In genomic region chr6:116359835-116360234, GRCh38 we compare ENCODE assay signal across 29 cellular contexts.
"Had no signal": no experiment of that assay in that cellular context is flagged by ENCODE, and none has a peak within 500 bp of the region (broad histone marks: within the 10 kb centered on the region; RNA-seq: fewer than 3 reads in every experiment).

No MANE protein-coding gene starts in this region.

- H3K36me3 Mint-ChIP-seq: stimulated activated effector memory CD8-positive, alpha-beta T cell treated with anti-CD3 and anti-CD28 coated beads, Interleukin-12 subunit alpha, Interleukin-12 subunit beta, amount 100 ng/mL, for 72 hours; stimulated activated memory B cell treated with anti-CD40 and anti-IgM and Interleukin-4, amounts not matched to agents 10 μg/mL and 1 μg/mL and 100 μg/mL, for 72 hours; stimulated activated naive B cell treated with anti-CD40 and anti-IgM and Interleukin-4, amounts not matched to agents 10 μg/mL and 1 μg/mL and 100 μg/mL, for 72 hours; type B pancreatic cell had no signal

- H3K4me3 ChIP-seq: stomach, suprapubic skin, testis, thoracic aorta, thyroid gland, tibial artery, tibial nerve, transverse colon, upper lobe of left lung, upper lobe of right lung, uterus, vagina had no signal

- H3K4me1 Mint-ChIP-seq: stimulated activated effector memory CD8-positive, alpha-beta T cell treated with anti-CD3 and anti-CD28 coated beads, Interleukin-12 subunit alpha, Interleukin-12 subunit beta, amount 100 ng/mL, for 72 hours; stimulated activated naive CD8-positive, alpha-beta T cell treated with anti-CD3 and anti-CD28 coated beads, Interleukin-15, amount 100 ng/mL, for 72 hours had no signal

- H3K9me3 ChIP-seq: stomach, suprapubic skin, testis, thoracic aorta, thyroid gland, tibial artery, tibial nerve, transverse colon, upper lobe of left lung, upper lobe of right lung, uterus, vagina had no signal

- H3K36me3 ChIP-seq: stomach, suprapubic skin, thoracic aorta, thyroid gland, tibial artery, tibial nerve, transverse colon, upper lobe of left lung, upper lobe of right lung, uterus, vagina had no signal

- H3K4me1 ChIP-seq: stomach, suprapubic skin, testis, thyroid gland, uterus, vagina had no signal

- DNase-seq: stimulated activated CD4-positive, alpha-beta T cell treated with anti-CD3 and anti-CD28 coated beads, Interleukin-2, amount 100 ng/mL, for 48 hours; stimulated activated CD4-positive, alpha-beta T cell treated with anti-CD3 and anti-CD28 coated beads, Interleukin-4, amount 100 ng/mL, for 1 hour; stimulated activated CD4-positive, alpha-beta T cell treated with anti-CD3 and anti-CD28 coated beads, Interleukin-4, amount 100 ng/mL, for 24 hours; stimulated activated CD4-positive, alpha-beta T cell treated with anti-CD3 and anti-CD28 coated beads, Interleukin-4, amount 100 ng/mL, for 4 hours; stimulated activated CD8-positive, alpha-beta memory T cell treated with anti-CD3 and anti-CD28 coated beads, Interleukin-4, amount 100 ng/mL, for 48 hours; stimulated activated naive B cell treated with anti-CD40 and anti-IgM and Interleukin-4, amounts not matched to agents 10 μg/mL and 1 μg/mL and 100 μg/mL, for 72 hours; stimulated activated naive CD4-positive, alpha-beta T cell; stimulated activated naive CD4-positive, alpha-beta T cell treated with Interleukin-2 at 50 U/mL for 16 hours; stimulated activated naive CD8-positive, alpha-beta T cell treated with anti-CD3 and anti-CD28 coated beads, Interleukin-15, amount 100 ng/mL, for 72 hours; stimulated activated naive CD8-positive, alpha-beta T cell treated with anti-CD3 and anti-CD28 coated beads, Interleukin-15, Interleukin-2, amounts not matched to agents 100 U/mL and 50 U/mL, for 24 hours; stomach; substantia nigra; testis; thyroid gland; tibial artery; transverse colon; trophoblast cell; upper lobe of left lung; upper lobe of right lung; uterus had no signal

- H3K27ac ChIP-seq: stomach, suprapubic skin, testis, thoracic aorta, thyroid gland, tibial artery, tibial nerve, transverse colon, upper lobe of left lung, upper lobe of right lung, uterus, vagina had no signal

- H3K27me3 ChIP-seq: stomach, suprapubic skin, testis, thyroid gland, tibial artery, tibial nerve, transverse colon, upper lobe of left lung, upper lobe of right lung, uterus, vagina had no signal

- H3K27me3 Mint-ChIP-seq: stimulated activated memory B cell treated with anti-CD40 and anti-IgM and Interleukin-4, amounts not matched to agents 10 μg/mL and 1 μg/mL and 100 μg/mL, for 72 hours; stimulated activated naive B cell treated with anti-CD40 and anti-IgM and Interleukin-4, amounts not matched to agents 10 μg/mL and 1 μg/mL and 100 μg/mL, for 72 hours; stimulated activated naive CD8-positive, alpha-beta T cell treated with anti-CD3 and anti-CD28 coated beads, Interleukin-15, amount 100 ng/mL, for 72 hours; stimulated activated naive CD8-positive, alpha-beta T cell treated with anti-CD3 and anti-CD28 coated beads, Interleukin-15, Interleukin-2, amounts not matched to agents 100 ng/mL and 50 ng/mL, for 24 hours; type B pancreatic cell had no signal

- H3K9me3 Mint-ChIP-seq: stimulated activated effector memory CD8-positive, alpha-beta T cell treated with anti-CD3 and anti-CD28 coated beads, Interleukin-12 subunit alpha, Interleukin-12 subunit beta, amount 100 ng/mL, for 72 hours; stimulated activated memory B cell treated with anti-CD40 and anti-IgM and Interleukin-4, amounts not matched to agents 10 μg/mL and 1 μg/mL and 100 μg/mL, for 72 hours; stimulated activated naive CD8-positive, alpha-beta T cell treated with anti-CD3 and anti-CD28 coated beads, Interleukin-15, amount 100 ng/mL, for 72 hours; stimulated activated naive CD8-positive, alpha-beta T cell treated with anti-CD3 and anti-CD28 coated beads, Interleukin-15, Interleukin-2, amounts not matched to agents 100 ng/mL and 50 ng/mL, for 24 hours; type B pancreatic cell had no signal

- FAIRE-seq: urothelium cell line had no signal

- H3K4me3 Mint-ChIP-seq: stimulated activated effector memory CD8-positive, alpha-beta T cell treated with anti-CD3 and anti-CD28 coated beads, Interleukin-12 subunit alpha, Interleukin-12 subunit beta, amount 100 ng/mL, for 72 hours; stimulated activated memory B cell treated with anti-CD40 and anti-IgM and Interleukin-4, amounts not matched to agents 10 μg/mL and 1 μg/mL and 100 μg/mL, for 72 hours; stimulated activated naive B cell treated with anti-CD40 and anti-IgM and Interleukin-4, amounts not matched to agents 10 μg/mL and 1 μg/mL and 100 μg/mL, for 72 hours; stimulated activated naive CD8-positive, alpha-beta T cell treated with anti-CD3 and anti-CD28 coated beads, Interleukin-15, amount 100 ng/mL, for 72 hours; stimulated activated naive CD8-positive, alpha-beta T cell treated with anti-CD3 and anti-CD28 coated beads, Interleukin-15, Interleukin-2, amounts not matched to agents 100 ng/mL and 50 ng/mL, for 24 hours; type B pancreatic cell had no signal

- H3K27ac Mint-ChIP-seq: stimulated activated effector memory CD8-positive, alpha-beta T cell treated with anti-CD3 and anti-CD28 coated beads, Interleukin-12 subunit alpha, Interleukin-12 subunit beta, amount 100 ng/mL, for 72 hours; stimulated activated memory B cell treated with anti-CD40 and anti-IgM and Interleukin-4, amounts not matched to agents 10 μg/mL and 1 μg/mL and 100 μg/mL, for 72 hours; stimulated activated naive B cell treated with anti-CD40 and anti-IgM and Interleukin-4, amounts not matched to agents 10 μg/mL and 1 μg/mL and 100 μg/mL, for 72 hours; stimulated activated naive CD8-positive, alpha-beta T cell treated with anti-CD3 and anti-CD28 coated beads, Interleukin-15, amount 100 ng/mL, for 72 hours; stimulated activated naive CD8-positive, alpha-beta T cell treated with anti-CD3 and anti-CD28 coated beads, Interleukin-15, Interleukin-2, amounts not matched to agents 100 ng/mL and 50 ng/mL, for 24 hours; type B pancreatic cell had no signal

- ATAC-seq: stimulated activated effector memory CD8-positive, alpha-beta T cell treated with anti-CD3 and anti-CD28 coated beads, Interleukin-12 subunit alpha, Interleukin-12 subunit beta, amount 100 ng/mL, for 72 hours; stimulated activated memory B cell treated with anti-CD40 and anti-IgM and Interleukin-4, amounts not matched to agents 10 μg/mL and 1 μg/mL and 100 μg/mL, for 72 hours; stimulated activated naive B cell treated with anti-CD40 and anti-IgM and Interleukin-4, amounts not matched to agents 10 μg/mL and 1 μg/mL and 100 μg/mL, for 72 hours; stimulated activated naive CD8-positive, alpha-beta T cell treated with anti-CD3 and anti-CD28 coated beads, Interleukin-15, amount 100 ng/mL, for 72 hours; stimulated activated naive CD8-positive, alpha-beta T cell treated with anti-CD3 and anti-CD28 coated beads, Interleukin-15, Interleukin-2, amounts not matched to agents 100 U/mL and 50 U/mL, for 24 hours; upper lobe of right lung had no signal
